Comparison of ENCODE assay signal across 17 cellular contexts in the genomic region with DNA sequence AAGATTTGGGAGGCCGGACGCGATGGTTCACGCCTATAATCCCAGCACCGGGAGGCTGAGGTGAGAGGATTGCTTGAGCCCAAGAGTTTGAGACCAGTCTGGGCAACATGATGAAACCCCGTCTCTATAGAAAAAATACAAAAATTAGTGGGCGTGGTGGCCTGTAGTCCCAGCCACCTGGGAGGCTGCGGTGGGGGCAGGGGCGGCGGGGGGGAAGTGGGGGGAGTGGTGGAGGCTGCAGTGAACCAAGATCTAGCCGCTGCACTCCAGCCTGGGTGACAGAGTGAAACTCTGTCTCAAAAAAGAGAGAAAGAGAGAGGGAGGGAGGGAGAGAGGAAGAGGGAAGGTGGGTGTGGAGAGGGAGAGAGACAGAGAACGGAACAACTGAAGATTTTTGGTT. TPM values are rescaled to one million over a fixed set of nuclear protein-coding genes. Genes with fewer than 3 reads are reported as not detected.
DNase-seq lines count a peak whose midpoint lies in the region; ATAC-seq, FAIRE-seq and TF ChIP-seq lines count a peak whose summit lies in the region.
"Had no signal": no experiment of that assay in that cellular context is flagged by ENCODE, and none has a peak within 500 bp of the region (broad histone marks: within the 10 kb centered on the region; RNA-seq: fewer than 3 reads in every experiment).

No MANE protein-coding gene starts in this region.

- H3K4me3 ChIP-seq in astrocyte (ENCODE audit: insufficient read depth, low read depth, low read length), result no peak overlapping the region
- H3K4me3 ChIP-seq: GM12878 had no signal

- H3K27me3 Mint-ChIP-seq in HFFc6 (ENCODE audit: insufficient read depth) (peaks cover 7% of the 10 kb centered on the region), astrocyte (ENCODE audit: low read depth, unreplicated experiment) (no peaks in the 10 kb centered on the region), nephron (ENCODE audit: low read depth) (no peaks in the 10 kb centered on the region), type B pancreatic cell (no peaks in the 10 kb centered on the region)
- no peaks in the 10 kb centered on the region for H3K27me3 Mint-ChIP-seq in natural killer cell treated with Interleukin-12 subunit alpha and Interleukin-12 subunit beta and Interleukin-15 and Interleukin-18, amount 100 ng/mL, for 72 hours
- H3K27me3 Mint-ChIP-seq: activated B cell treated with CpG ODN at 0.5 μM for 24 hours; activated naive CD8-positive, alpha-beta T cell treated with anti-CD3 and anti-CD28 coated beads for 36 hours had no signal

- ATAC-seq in natural killer cell treated with Interleukin-12 subunit alpha and Interleukin-12 subunit beta and Interleukin-15 and Interleukin-18, amount 100 ng/mL, for 72 hours, result no peak
- ATAC-seq: GM12878, natural killer cell had no signal

- no peak overlapping the region for H2AFZ ChIP-seq in astrocyte (ENCODE audit: low read depth, low read length)

- H3K9ac ChIP-seq in astrocyte (ENCODE audit: low read length), result peak overlapping the region; percentile 76
- H3K9ac ChIP-seq: KMS-11 had no signal

- peak overlapping the region; percentile 88 for H3K27ac ChIP-seq in astrocyte (ENCODE audit: low read depth, low read length)
- H3K27ac ChIP-seq: KMS-11 had no signal

- no peaks in the 10 kb centered on the region for H3K36me3 ChIP-seq in astrocyte (ENCODE audit: insufficient read depth, low read length)

- H3K79me2 ChIP-seq in astrocyte (ENCODE audit: insufficient read depth, low read length), result peaks cover under 1% of the 10 kb centered on the region

- H3K4me1 ChIP-seq in astrocyte (ENCODE audit: insufficient read depth, low read length), result peaks cover 35% of the 10 kb centered on the region

- no peak for FAIRE-seq in astrocyte (lab: Jason Lieb, UNC)
- FAIRE-seq: GM12878 had no signal

- H3K9me3 Mint-ChIP-seq in HFFc6 (no peaks in the 10 kb centered on the region), astrocyte (ENCODE audit: unreplicated experiment) (no peaks in the 10 kb centered on the region), nephron (no peaks in the 10 kb centered on the region), type B pancreatic cell (no peaks in the 10 kb centered on the region)
- no peaks in the 10 kb centered on the region for H3K9me3 Mint-ChIP-seq in natural killer cell treated with Interleukin-12 subunit alpha and Interleukin-12 subunit beta and Interleukin-15 and Interleukin-18, amount 100 ng/mL, for 72 hours
- H3K9me3 Mint-ChIP-seq: activated B cell treated with CpG ODN at 0.5 μM for 24 hours; activated naive CD8-positive, alpha-beta T cell treated with anti-CD3 and anti-CD28 coated beads for 36 hours; natural killer cell had no signal

- H3K4me2 ChIP-seq in astrocyte (ENCODE audit: low read length), result peak overlapping the region; percentile 61
- H3K4me2 ChIP-seq: KMS-11 had no signal

- no peak for TF ChIP-seq CTCF in HFFc6 (IDR thresholded peaks at IDR 0.05)
- no peak for TF ChIP-seq CTCF in astrocyte (IDR thresholded peaks at IDR 0.05; ENCODE audit: insufficient read depth, low read depth, low read length)
- no peak for TF ChIP-seq CTCF in nephron (IDR thresholded peaks at IDR 0.05; ENCODE audit: unreplicated experiment in 3 of 3)
- TF ChIP-seq CTCF in type B pancreatic cell (conservative IDR thresholded peaks at IDR 0.05), result no peak

- H3K27me3 ChIP-seq in astrocyte (ENCODE audit: insufficient read depth, low read length), result no peaks in the 10 kb centered on the region

- H3K36me3 Mint-ChIP-seq in HFFc6 (ENCODE audit: low read depth), result peaks cover 42% of the 10 kb centered on the region
- H3K36me3 Mint-ChIP-seq in astrocyte (ENCODE audit: low read depth, unreplicated experiment), result peaks cover 2% of the 10 kb centered on the region
- peaks cover 5% of the 10 kb centered on the region for H3K36me3 Mint-ChIP-seq in nephron (ENCODE audit: low read depth)
- peaks cover 3% of the 10 kb centered on the region for H3K36me3 Mint-ChIP-seq in type B pancreatic cell
- H3K36me3 Mint-ChIP-seq in natural killer cell treated with Interleukin-12 subunit alpha and Interleukin-12 subunit beta and Interleukin-15 and Interleukin-18, amount 100 ng/mL, for 72 hours, result no peaks in the 10 kb centered on the region
- H3K36me3 Mint-ChIP-seq: activated naive CD8-positive, alpha-beta T cell treated with anti-CD3 and anti-CD28 coated beads for 36 hours; natural killer cell had no signal

- no peak for DNase-seq in HFFc6
- DNase-seq in astrocyte (ENCODE audit: low read depth), result no peak
- DNase-seq in type B pancreatic cell (ENCODE audit: extremely low spot score, unreplicated experiment), result no peak
- no peak for DNase-seq in kidney tubule cell (ENCODE audit: low spot score)
- no peak for DNase-seq in natural killer cell treated with Interleukin-12 subunit alpha and Interleukin-12 subunit beta and Interleukin-15 and Interleukin-18, amount 100 ng/mL, for 72 hours (ENCODE audit: low spot score)
- no peak for DNase-seq in hippocampal formation (lab: John Stamatoyannopoulos, UW)
- DNase-seq: activated B cell treated with CpG ODN at 0.5 μM for 24 hours; activated naive CD8-positive, alpha-beta T cell treated with anti-CD3 and anti-CD28 coated beads for 36 hours; GF-D8; natural killer cell; NCI-H1105 treated with DMSO at 0.1 percent for 48 hours; NCI-H510A treated with DMSO at 0.1 percent for 48 hours; stimulated activated CD4-positive, alpha-beta T cell treated with anti-CD3 and anti-CD28 coated beads, Interleukin-15, amount 100 ng/mL, for 24 hours; stimulated activated naive CD4-positive, alpha-beta T cell treated with Interleukin-2 at 50 U/mL for 16 hours had no signal

- H3K27ac Mint-ChIP-seq in HFFc6 (peak overlapping the region; percentile 92), astrocyte (ENCODE audit: unreplicated experiment) (peak overlapping the region; percentile 98), nephron (peak overlapping the region; percentile 6 to 61 (median 9)), type B pancreatic cell (peak overlapping the region; percentile 83)
- no peak overlapping the region for H3K27ac Mint-ChIP-seq in natural killer cell treated with Interleukin-12 subunit alpha and Interleukin-12 subunit beta and Interleukin-15 and Interleukin-18, amount 100 ng/mL, for 72 hours
- H3K27ac Mint-ChIP-seq: activated B cell treated with CpG ODN at 0.5 μM for 24 hours; activated naive CD8-positive, alpha-beta T cell treated with anti-CD3 and anti-CD28 coated beads for 36 hours had no signal

- H4K20me1 ChIP-seq in astrocyte (ENCODE audit: insufficient read depth, low read length), result no peaks in the 10 kb centered on the region

- H3K4me1 Mint-ChIP-seq in HFFc6 (ENCODE audit: low read depth) (peaks cover 71% of the 10 kb centered on the region), astrocyte (ENCODE audit: low read depth, unreplicated experiment) (peaks cover 32% of the 10 kb centered on the region), nephron (peaks cover 41% of the 10 kb centered on the region), type B pancreatic cell (ENCODE audit: unreplicated experiment) (no peaks in the 10 kb centered on the region)
- H3K4me1 Mint-ChIP-seq in natural killer cell treated with Interleukin-12 subunit alpha and Interleukin-12 subunit beta and Interleukin-15 and Interleukin-18, amount 100 ng/mL, for 72 hours (ENCODE audit: low read depth in 2 of 2), result peaks cover 4 to 14% of the 10 kb centered on the region in 2 donors

- H3K9me3 ChIP-seq in astrocyte (ENCODE audit: insufficient read depth, low read depth, low read length), result no peaks in the 10 kb centered on the region

- peak overlapping the region; percentile 75 for H3K4me3 Mint-ChIP-seq in HFFc6
- no peak overlapping the region for H3K4me3 Mint-ChIP-seq in astrocyte (ENCODE audit: unreplicated experiment)
- H3K4me3 Mint-ChIP-seq in nephron, result peak overlapping the region in 2 of 3 experiments; percentile 22 to 38
- peak overlapping the region; percentile 44 for H3K4me3 Mint-ChIP-seq in type B pancreatic cell
- H3K4me3 Mint-ChIP-seq in natural killer cell treated with Interleukin-12 subunit alpha and Interleukin-12 subunit beta and Interleukin-15 and Interleukin-18, amount 100 ng/mL, for 72 hours, result no peak overlapping the region
- H3K4me3 Mint-ChIP-seq: activated B cell treated with CpG ODN at 0.5 μM for 24 hours; activated naive CD8-positive, alpha-beta T cell treated with anti-CD3 and anti-CD28 coated beads for 36 hours; natural killer cell had no signal

RNA-seq across cellular contexts. Expression of gene RPL26L1, which starts 4.9 kb away (rescaled TPM):
- 100 to 1,000 TPM in 5 of 6 experiments, 10 to 100 TPM in 1; 88.9 to 122 (median 113) TPM for total RNA-seq in HFFc6 (2021; fragmentation: NEBNext Ultra II Directional; extraction: Animal tissue kit (Norgen Biotek cat#: 25700))
- total RNA-seq in astrocyte (50.6 and 54.3 TPM in 2 replicates), type B pancreatic cell (ENCODE audit: low replicate concordance) (40.4 and 54.2 TPM in 2 replicates)
- 10 to 100 TPM; 41.5 to 47.3 TPM for total RNA-seq in natural killer cell treated with Interleukin-12 subunit alpha and Interleukin-12 subunit beta and Interleukin-15 and Interleukin-18, amount 100 ng/mL, for 72 hours

RNA-seq across cellular contexts. Expression of gene ATP6V0E1, which starts 29.3 kb away (rescaled TPM):
- 100 to 1,000 TPM; 462 to 606 (median 488) TPM for total RNA-seq in HFFc6 (2021; fragmentation: NEBNext Ultra II Directional; extraction: Animal tissue kit (Norgen Biotek cat#: 25700))
- total RNA-seq in astrocyte, result 309 and 327 TPM in 2 replicates
- 141 and 227 TPM in 2 replicates for total RNA-seq in type B pancreatic cell (ENCODE audit: low replicate concordance)
- total RNA-seq in natural killer cell treated with Interleukin-12 subunit alpha and Interleukin-12 subunit beta and Interleukin-15 and Interleukin-18, amount 100 ng/mL, for 72 hours, result 100 to 1,000 TPM; 150 to 214 TPM

Comparison
In these comparisons a context has a peak if more than half of its experiments do, and no peak if none do; other contexts are left out.
1. H3K27ac Mint-ChIP-seq: peak in HFFc6 (single experiment), astrocyte (single experiment), nephron (3 of 3) and type B pancreatic cell (single experiment); none in natural killer cell treated with Interleukin-12 subunit alpha and Interleukin-12 subunit beta and Interleukin-15 and Interleukin-18, amount 100 ng/mL, for 72 hours (0 of 2).
2. H3K4me3 Mint-ChIP-seq: peak in HFFc6 (single experiment), nephron (2 of 3) and type B pancreatic cell (single experiment); none in astrocyte (single experiment) and natural killer cell treated with Interleukin-12 subunit alpha and Interleukin-12 subunit beta and Interleukin-15 and Interleukin-18, amount 100 ng/mL, for 72 hours (single experiment).